20 cellular contexts compared by ENCODE assay signal in genomic region chr2:16763056-16763455, GRCh38.
DNase-seq lines count a peak whose midpoint lies in the region; ATAC-seq, FAIRE-seq and TF ChIP-seq lines count a peak whose summit lies in the region.
"Had no signal": no experiment of that assay in that cellular context is flagged by ENCODE, and none has a peak within 500 bp of the region (broad histone marks: within the 10 kb centered on the region; RNA-seq: fewer than 3 reads in every experiment).

No MANE protein-coding gene starts in this region.

- H3K4me1 ChIP-seq in mammary epithelial cell (ENCODE audit: insufficient read depth, low read length) (no peaks in the 10 kb centered on the region), H1 (replicated peaks in 1 of 4; ENCODE audit: control insufficient read depth in 3 of 4, insufficient read depth in 4 of 4, low read length in 3 of 4) (no peaks in the 10 kb centered on the region; a peak in 1 of 7 replicates), right lobe of liver (peaks cover 0 to 17% (median 3%) of the 10 kb centered on the region in 4 donors), foreskin keratinocyte (no peaks in the 10 kb centered on the region)
- H3K4me1 ChIP-seq: BE2C had no signal

- H3K9me3 ChIP-seq in mammary epithelial cell (replicated peaks; ENCODE audit: insufficient read depth, low read length): no peaks in the 10 kb centered on the region
- no peaks in the 10 kb centered on the region for H3K9me3 ChIP-seq in H1 (ENCODE audit: insufficient read depth in 2 of 2, low read depth in 1 of 2, low read length in 1 of 2)
- no peaks in the 10 kb centered on the region for H3K9me3 ChIP-seq in right lobe of liver
- H3K9me3 ChIP-seq: BE2C had no signal

- TF ChIP-seq POLR2A in H1 (IDR thresholded peaks at IDR 0.05; ENCODE audit: control extremely low read depth in 1 of 2, low read depth in 2 of 2, low read length in 2 of 2): no peak
- TF ChIP-seq POLR2A in right lobe of liver (IDR thresholded peaks at IDR 0.05): no peak

- CTCF ChIA-PET in MCF 10A (lab: Yijun Ruan, JAX): interaction anchor here (0.6 to 10.1 kb wide), 6 partner anchors 11 to 297 kb away, joined by 3 to 263 read pairs (median 6); no protein-coding TSS in a partner anchor
- CTCF ChIA-PET in mammary epithelial cell (lab: Charles Lee; ENCODE audit: low non-redundant PET): no interaction called here
- CTCF ChIA-PET in H1 (lab: Charles Lee; ENCODE audit: partially characterized antibody): interaction anchor here (0.6 to 1.5 kb wide), 3 partner anchors 141 to 388 kb away, joined by 3 to 5 read pairs (median 3); no protein-coding TSS in a partner anchor

- in situ Hi-C loops in mammary epithelial cell (cut with MboI; ENCODE audit: low sequenced_read_pairs in 2 of 2): no loop called here

- ATAC-seq in right lobe of liver (peak; percentile 79 to 93 (median 89)), foreskin keratinocyte (no peak), left colon (no peak)
- ATAC-seq: K562 had no signal

- H2BK12ac ChIP-seq in H1 (ENCODE audit: low read depth, low read length): no peak overlapping the region

- no peak overlapping the region for H3K14ac ChIP-seq in H1 (ENCODE audit: insufficient read length)

- H3K23ac ChIP-seq in H1 (ENCODE audit: insufficient read length): no peak overlapping the region

- dilution Hi-C loops in mammary epithelial cell (cut with HindIII; ENCODE audit: low sequenced_read_pairs): no loop called here

- no peak overlapping the region for H2AK5ac ChIP-seq in H1 (ENCODE audit: low read depth, low read length)

- H3K79me2 ChIP-seq in mammary epithelial cell (ENCODE audit: insufficient read depth, low read length) (no peaks in the 10 kb centered on the region), H1 (ENCODE audit: control insufficient read depth in 1 of 2, insufficient read depth in 2 of 2, low read length in 2 of 2) (no peaks in the 10 kb centered on the region)

- TF ChIP-seq RAD21 in H1 (IDR thresholded peaks at IDR 0.05 in 1 of 2, conservative IDR thresholded peaks at IDR 0.05 in 1 of 2; ENCODE audit: low read depth in 2 of 2, low read length in 2 of 2): no peak

- TF ChIP-seq CTCF in MCF 10A (IDR thresholded peaks at IDR 0.05; ENCODE audit: unreplicated experiment) (no peak), mammary epithelial cell (conservative IDR thresholded peaks at IDR 0.05 in 1 of 2, IDR thresholded peaks at IDR 0.05 in 1 of 2; ENCODE audit: extremely low read depth in 1 of 2, insufficient read depth in 1 of 2, low read depth in 1 of 2, low read length in 2 of 2) (no peak), H1 (IDR thresholded peaks at IDR 0.05; ENCODE audit: control extremely low read depth in 1 of 3, insufficient read depth in 1 of 3, low read depth in 1 of 3, low read length in 3 of 3) (no peak), right lobe of liver (IDR thresholded peaks at IDR 0.05) (no peak), foreskin keratinocyte (conservative IDR thresholded peaks at IDR 0.05) (no peak)

- H2BK5ac ChIP-seq in H1 (ENCODE audit: low read depth, low read length): no peak overlapping the region

- H4K5ac ChIP-seq in H1 (ENCODE audit: insufficient read length, low read depth, low read length): no peak overlapping the region

- H4K20me1 ChIP-seq in mammary epithelial cell (ENCODE audit: insufficient read depth, low read length) (no peaks in the 10 kb centered on the region), H1 (replicated peaks in 1 of 2; ENCODE audit: control insufficient read depth in 1 of 2, insufficient read depth in 2 of 2, low read length in 2 of 2) (no peaks in the 10 kb centered on the region)

- H3K18ac ChIP-seq in H1 (ENCODE audit: extremely low read depth, low read length): no peak overlapping the region

- no peak overlapping the region for H4K8ac ChIP-seq in H1 (ENCODE audit: extremely low read depth, insufficient read depth, low read length)

- DNase-seq in MCF 10A (ENCODE audit: unreplicated experiment) (peak; percentile 25), mammary epithelial cell (no peak), H1 (ENCODE audit: low read depth in 1 of 2, low spot score in 2 of 2) (no peak), right lobe of liver (peak in 2 of 3 donors; percentile 65 to 66), foreskin keratinocyte (no peak), NCI-H82 (lab: John Stamatoyannopoulos, UW) (no peak), NCI-H146 (lab: John Stamatoyannopoulos, UW) (no peak), left colon (no peak)
- DNase-seq: BE2C; Calu3; CD4-positive, alpha-beta memory T cell; GOT3; NCI-H1930; NCI-H345; NCI-H524 treated with DMSO at 0.1 percent for 48 hours; NK-92 treated with Interleukin-12 subunit alpha and Interleukin-12 subunit beta, amount 100 ng/mL, for 24 hours; Right ventricle myocardium superior had no signal

- no peak overlapping the region for H2BK120ac ChIP-seq in H1 (replicated peaks; ENCODE audit: low read depth, low read length)

- H3K36me3 Mint-ChIP-seq in MCF 10A (ENCODE audit: insufficient read depth, unreplicated experiment): no peaks in the 10 kb centered on the region
- H3K36me3 Mint-ChIP-seq: CD4-positive, alpha-beta memory T cell had no signal

- H3K23me2 ChIP-seq in H1 (ENCODE audit: low read depth, low read length): no peaks in the 10 kb centered on the region

- POLR2A ChIA-PET in MCF 10A (lab: Yijun Ruan, JAX) (no interaction called here), H1 (lab: Charles Lee; ENCODE audit: partially characterized antibody) (no interaction called here)

- no peak overlapping the region for H3K27ac Mint-ChIP-seq in MCF 10A (ENCODE audit: low read depth, unreplicated experiment)
- H3K27ac Mint-ChIP-seq: CD4-positive, alpha-beta memory T cell had no signal

- no peak for TF ChIP-seq EP300 in H1 (IDR thresholded peaks at IDR 0.05; ENCODE audit: borderline replicate concordance in 1 of 2, low read depth in 2 of 2, low read length in 2 of 2)

- H3K27me3 ChIP-seq in mammary epithelial cell (ENCODE audit: insufficient read depth, low read length) (no peaks in the 10 kb centered on the region), H1 (replicated peaks in 1 of 4; ENCODE audit: control insufficient read depth in 3 of 4, extremely low read depth in 1 of 4, insufficient read depth in 3 of 4, low read length in 3 of 4) (no peaks in the 10 kb centered on the region), right lobe of liver (no peaks in the 10 kb centered on the region), foreskin keratinocyte (no peaks in the 10 kb centered on the region)

- H3K4me1 Mint-ChIP-seq in MCF 10A (ENCODE audit: insufficient read depth, unreplicated experiment): peaks cover 9% of the 10 kb centered on the region
- H3K4me1 Mint-ChIP-seq: CD4-positive, alpha-beta memory T cell had no signal

- WGBS in mammary epithelial cell (ENCODE audit: low coverage, missing lambda C conversion rate): 95% methylated on average over 2 of the region's 2 CpGs
- WGBS in H1 (ENCODE audit: extremely low coverage in 1 of 2, insufficient coverage in 1 of 2, insufficient read length in 1 of 2, insufficient replicate concordance in 2 of 2, low coverage in 1 of 2, low lambda C conversion rate in 2 of 2, missing lambda C conversion rate in 1 of 2), 2 experiments: 93% methylated on average over 2 of the region's 2 CpGs; no CpG with 5 or more reads in 1 of the 2 experiments
- whole genome bisulfite sequencing in right lobe of liver (ENCODE audit: insufficient coverage, low coverage, low lambda C conversion rate, missing lambda C conversion rate): 35% methylated on average over 2 of the region's 2 CpGs

- H3K27ac ChIP-seq in mammary epithelial cell (ENCODE audit: insufficient read depth, low read depth, low read length) (no peak overlapping the region), H1 (ENCODE audit: low read depth, low read length) (no peak overlapping the region), right lobe of liver (peak overlapping the region in 1 of 3 donors; percentile 31), foreskin keratinocyte (no peak overlapping the region)
- H3K27ac ChIP-seq: SK-N-MC had no signal

- H4K91ac ChIP-seq in H1 (replicated peaks; ENCODE audit: insufficient read length, low read length): no peak overlapping the region

- H2BK20ac ChIP-seq in H1 (ENCODE audit: low read length): no peak overlapping the region

- H3K79me1 ChIP-seq in H1 (ENCODE audit: low read depth, low read length): no peaks in the 10 kb centered on the region

- H3K56ac ChIP-seq in H1 (replicated peaks; ENCODE audit: insufficient read length, low read depth, low read length): no peak overlapping the region

- H3K36me3 ChIP-seq in mammary epithelial cell (ENCODE audit: insufficient read depth, low read length) (no peaks in the 10 kb centered on the region), H1 (ENCODE audit: control insufficient read depth in 2 of 4, insufficient read depth in 4 of 4, low read length in 3 of 4) (no peaks in the 10 kb centered on the region), right lobe of liver (no peaks in the 10 kb centered on the region)
- H3K36me3 ChIP-seq: BE2C had no signal

- BruUV-seq in MCF 10A (replicated peaks; lab: Mats Ljungman, UMichigan) (no TSS peak), mammary epithelial cell (replicated peaks; lab: Mats Ljungman, UMichigan) (no TSS peak)

- H2AFZ ChIP-seq in mammary epithelial cell (ENCODE audit: low read depth, low read length) (no peak overlapping the region), H1 (ENCODE audit: low read length) (no peak overlapping the region)

- intact Hi-C loops in MCF 10A (cut with micrococcal nuclease) (no loop called here), mammary epithelial cell (cut with micrococcal nuclease) (no loop called here), right lobe of liver (cut with DNase I) (no loop called here), left colon (cut with DNase I, micrococcal nuclease) (no loop called here)

- H3K9ac ChIP-seq in mammary epithelial cell (ENCODE audit: insufficient read depth, low read length): no peak overlapping the region
- H3K9ac ChIP-seq in H1 (replicated peaks in 1 of 4; ENCODE audit: extremely low read depth in 1 of 4, low read depth in 3 of 4, low read length in 3 of 4): no peak overlapping the region

- no peaks in the 10 kb centered on the region for H3K9me3 Mint-ChIP-seq in MCF 10A (ENCODE audit: unreplicated experiment)

- no peak overlapping the region for H2BK15ac ChIP-seq in H1 (ENCODE audit: low read length)

- H3K27me3 Mint-ChIP-seq in MCF 10A (ENCODE audit: insufficient read depth, unreplicated experiment): peaks cover 5% of the 10 kb centered on the region

- H3K4ac ChIP-seq in H1 (replicated peaks; ENCODE audit: insufficient read length, low read depth, low read length): no peak overlapping the region

- no peak overlapping the region for H3K4me3 ChIP-seq in mammary epithelial cell (replicated peaks in 1 of 3; ENCODE audit: insufficient read depth in 1 of 3, low read depth in 2 of 3, low read length in 3 of 3)
- no peak overlapping the region for H3K4me3 ChIP-seq in H1 (ENCODE audit: extremely low read depth in 1 of 4, insufficient read depth in 2 of 4, low read depth in 3 of 4, low read length in 4 of 4)
- H3K4me3 ChIP-seq in right lobe of liver: no peak overlapping the region
- H3K4me3 ChIP-seq: K562, SK-N-MC had no signal

- no peak overlapping the region for H3K4me2 ChIP-seq in mammary epithelial cell (ENCODE audit: insufficient read depth, low read depth, low read length)
- no peak overlapping the region for H3K4me2 ChIP-seq in H1 (ENCODE audit: insufficient read depth in 1 of 2, low read depth in 2 of 2, low read length in 2 of 2)

- FAIRE-seq in H1 (lab: Jason Lieb, UNC): no peak
- FAIRE-seq: GM12891, K562 had no signal

- peak overlapping the region; percentile 6 for H3K4me3 Mint-ChIP-seq in MCF 10A (ENCODE audit: unreplicated experiment)

TF ChIP-seq in H1, 55 proteins besides CTCF, POLR2A, EP300 and RAD21 (continues in another document):
- no peak for TF ChIP-seq SUZ12 (IDR thresholded peaks at IDR 0.05; ENCODE audit: low read length)

Comparison
In these comparisons a context has a peak if more than half of its experiments do, and no peak if none do; other contexts are left out.
1. DNase-seq: peak in MCF 10A (single experiment) and right lobe of liver (2 of 3); none in mammary epithelial cell (single experiment), H1 (0 of 2), foreskin keratinocyte (0 of 2), NCI-H82 (single experiment), NCI-H146 (single experiment) and left colon (0 of 2).
2. ATAC-seq: peak in right lobe of liver (4 of 4); none in foreskin keratinocyte (single experiment) and left colon (single experiment).